Comparison of ENCODE assay signal across 1 cellular context in the genomic region with DNA sequence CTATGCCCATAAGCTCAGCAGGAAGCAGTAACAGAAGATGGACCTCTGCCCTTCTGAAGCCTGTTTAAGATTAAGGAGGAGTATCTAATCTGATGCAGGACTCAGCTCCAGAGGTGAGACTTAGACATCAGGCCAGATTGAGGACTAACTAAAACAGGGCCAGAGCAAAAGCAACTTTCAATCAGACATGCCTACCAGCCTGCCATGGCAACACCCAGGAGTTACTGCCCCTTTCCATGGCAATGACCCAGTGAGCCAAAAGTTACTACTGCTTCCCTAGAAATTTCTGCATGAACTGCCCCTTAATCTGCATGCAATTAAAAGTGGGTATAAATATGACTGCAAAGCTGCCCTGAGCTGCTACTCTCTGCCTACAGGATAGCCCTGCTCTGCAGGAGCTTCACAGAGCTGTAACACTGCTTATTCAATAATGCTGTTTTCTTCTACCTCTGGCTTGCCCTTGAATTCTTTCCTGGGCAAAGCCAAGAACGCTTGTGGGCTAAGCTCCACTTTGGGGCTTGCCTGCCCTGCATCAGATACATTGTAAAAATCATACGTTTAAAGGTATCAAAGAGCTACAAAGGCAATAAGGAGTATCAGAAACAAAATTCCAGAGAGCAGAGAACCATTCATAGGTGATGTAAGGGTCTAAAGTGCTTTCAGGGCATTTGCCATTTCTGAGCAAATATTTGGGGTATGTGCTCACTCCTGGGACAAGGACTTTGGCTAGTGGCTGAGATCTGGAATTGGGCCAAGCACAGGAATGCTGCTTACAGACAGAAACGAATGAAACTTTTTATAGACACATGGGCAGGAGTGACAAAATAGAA.
TF ChIP-seq lines count a peak whose summit lies in the region.

No MANE protein-coding gene starts in this region.

TF ChIP-seq in HepG2, 621 proteins besides CTCF, POLR2A, EP300 and RAD21 (continued from another document and continues in another):
- no peak for TF ChIP-seq KIAA2018 (CRISPR knock-in tag; IDR thresholded peaks at IDR 0.05; ENCODE audit: borderline replicate concordance)
- peak; percentile 51; the same call in 1 of the 2 replicates for TF ChIP-seq CHD4 (IDR thresholded peaks at IDR 0.05; ENCODE audit: borderline replicate concordance, low read length)
- TF ChIP-seq REXO4 (CRISPR knock-in tag; IDR thresholded peaks at IDR 0.05; ENCODE audit: borderline replicate concordance): no peak
- no peak for TF ChIP-seq LRRFIP1 (CRISPR knock-in tag; conservative IDR thresholded peaks at IDR 0.05)
- TF ChIP-seq, protein P1, sequence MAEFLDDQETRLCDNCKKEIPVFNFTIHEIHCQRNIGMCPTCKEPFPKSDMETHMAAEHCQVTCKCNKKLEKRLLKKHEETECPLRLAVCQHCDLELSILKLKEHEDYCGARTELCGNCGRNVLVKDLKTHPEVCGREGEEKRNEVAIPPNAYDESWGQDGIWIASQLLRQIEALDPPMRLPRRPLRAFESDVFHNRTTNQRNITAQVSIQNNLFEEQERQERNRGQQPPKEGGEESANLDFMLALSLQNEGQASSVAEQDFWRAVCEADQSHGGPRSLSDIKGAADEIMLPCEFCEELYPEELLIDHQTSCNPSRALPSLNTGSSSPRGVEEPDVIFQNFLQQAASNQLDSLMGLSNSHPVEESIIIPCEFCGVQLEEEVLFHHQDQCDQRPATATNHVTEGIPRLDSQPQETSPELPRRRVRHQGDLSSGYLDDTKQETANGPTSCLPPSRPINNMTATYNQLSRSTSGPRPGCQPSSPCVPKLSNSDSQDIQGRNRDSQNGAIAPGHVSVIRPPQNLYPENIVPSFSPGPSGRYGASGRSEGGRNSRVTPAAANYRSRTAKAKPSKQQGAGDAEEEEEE (CRISPR knock-in tag; IDR thresholded peaks at IDR 0.05; ENCODE audit: borderline replicate concordance): no peak
- TF ChIP-seq HNRNPL (IDR thresholded peaks at IDR 0.05; ENCODE audit: low read depth, low read length): no peak
- TF ChIP-seq ZNF576 (CRISPR knock-in tag; IDR thresholded peaks at IDR 0.05): no peak
- peak; percentile 22; the same call in 1 of the 2 replicates for TF ChIP-seq FOXJ3 (CRISPR knock-in tag; IDR thresholded peaks at IDR 0.05; ENCODE audit: borderline replicate concordance)
- no peak for TF ChIP-seq SIN3B (IDR thresholded peaks at IDR 0.05; ENCODE audit: low read length)
- TF ChIP-seq MED13 (CRISPR knock-in tag; IDR thresholded peaks at IDR 0.05): no peak
- TF ChIP-seq ZNF709 (CRISPR knock-in tag; IDR thresholded peaks at IDR 0.05): no peak
- peak; percentile 75; the same call in 1 of the 2 replicates for TF ChIP-seq SALL1 (CRISPR knock-in tag; IDR thresholded peaks at IDR 0.05)
- TF ChIP-seq YY1 (IDR thresholded peaks at IDR 0.05; ENCODE audit: insufficient read depth, insufficient replicate concordance, low read depth, low read length): no peak
- TF ChIP-seq RBAK (CRISPR knock-in tag; IDR thresholded peaks at IDR 0.05): no peak
- no peak for TF ChIP-seq FOXM1 (CRISPR knock-in tag; IDR thresholded peaks at IDR 0.05)
- TF ChIP-seq ZBTB49 (CRISPR knock-in tag; IDR thresholded peaks at IDR 0.05; ENCODE audit: borderline replicate concordance): no peak
- TF ChIP-seq ZNF230 (CRISPR knock-in tag; IDR thresholded peaks at IDR 0.05): no peak
- TF ChIP-seq TEAD2 (CRISPR knock-in tag; IDR thresholded peaks at IDR 0.05): no peak
- peak; percentile 40; the same call in 1 of the 2 replicates for TF ChIP-seq MAX (IDR thresholded peaks at IDR 0.05)
- peak; percentile 69; the same call in 1 of the 2 replicates for TF ChIP-seq ZSCAN9 (CRISPR knock-in tag; IDR thresholded peaks at IDR 0.05; ENCODE audit: borderline replicate concordance)
- TF ChIP-seq, protein P2, sequence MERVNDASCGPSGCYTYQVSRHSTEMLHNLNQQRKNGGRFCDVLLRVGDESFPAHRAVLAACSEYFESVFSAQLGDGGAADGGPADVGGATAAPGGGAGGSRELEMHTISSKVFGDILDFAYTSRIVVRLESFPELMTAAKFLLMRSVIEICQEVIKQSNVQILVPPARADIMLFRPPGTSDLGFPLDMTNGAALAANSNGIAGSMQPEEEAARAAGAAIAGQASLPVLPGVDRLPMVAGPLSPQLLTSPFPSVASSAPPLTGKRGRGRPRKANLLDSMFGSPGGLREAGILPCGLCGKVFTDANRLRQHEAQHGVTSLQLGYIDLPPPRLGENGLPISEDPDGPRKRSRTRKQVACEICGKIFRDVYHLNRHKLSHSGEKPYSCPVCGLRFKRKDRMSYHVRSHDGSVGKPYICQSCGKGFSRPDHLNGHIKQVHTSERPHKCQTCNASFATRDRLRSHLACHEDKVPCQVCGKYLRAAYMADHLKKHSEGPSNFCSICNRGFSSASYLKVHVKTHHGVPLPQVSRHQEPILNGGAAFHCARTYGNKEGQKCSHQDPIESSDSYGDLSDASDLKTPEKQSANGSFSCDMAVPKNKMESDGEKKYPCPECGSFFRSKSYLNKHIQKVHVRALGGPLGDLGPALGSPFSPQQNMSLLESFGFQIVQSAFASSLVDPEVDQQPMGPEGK (CRISPR knock-in tag; IDR thresholded peaks at IDR 0.05): 0 out of 2 replicates have a peak, but pooled peaks have one; percentile 26
- no peak for TF ChIP-seq TCF12 (IDR thresholded peaks at IDR 0.05)
- TF ChIP-seq TCF12 (CRISPR knock-in tag; IDR thresholded peaks at IDR 0.05): no peak
- no peak for TF ChIP-seq ZNF556 (CRISPR knock-in tag; IDR thresholded peaks at IDR 0.05; ENCODE audit: borderline replicate concordance)
- TF ChIP-seq ZNF33B (CRISPR knock-in tag; IDR thresholded peaks at IDR 0.05): no peak
- no peak for TF ChIP-seq ZSCAN30 (CRISPR knock-in tag; IDR thresholded peaks at IDR 0.05)
- TF ChIP-seq ZBED4 (CRISPR knock-in tag; IDR thresholded peaks at IDR 0.05; ENCODE audit: borderline replicate concordance): no peak
- TF ChIP-seq ISL2 (CRISPR knock-in tag; IDR thresholded peaks at IDR 0.05): peak; percentile 65; the same call in 1 of the 2 replicates
- TF ChIP-seq SMYD3 (CRISPR knock-in tag; IDR thresholded peaks at IDR 0.05): no peak
- TF ChIP-seq PHF20 (CRISPR knock-in tag; IDR thresholded peaks at IDR 0.05): no peak
- no peak for TF ChIP-seq ZBTB3 (CRISPR knock-in tag; IDR thresholded peaks at IDR 0.05; ENCODE audit: borderline replicate concordance, low read depth)
- TF ChIP-seq GABPB1 (CRISPR knock-in tag; IDR thresholded peaks at IDR 0.05): no peak
- no peak for TF ChIP-seq ZNF577 (CRISPR knock-in tag; IDR thresholded peaks at IDR 0.05; ENCODE audit: borderline replicate concordance, low read depth)
